17 cellular contexts compared by ENCODE assay signal in the genomic region with DNA sequence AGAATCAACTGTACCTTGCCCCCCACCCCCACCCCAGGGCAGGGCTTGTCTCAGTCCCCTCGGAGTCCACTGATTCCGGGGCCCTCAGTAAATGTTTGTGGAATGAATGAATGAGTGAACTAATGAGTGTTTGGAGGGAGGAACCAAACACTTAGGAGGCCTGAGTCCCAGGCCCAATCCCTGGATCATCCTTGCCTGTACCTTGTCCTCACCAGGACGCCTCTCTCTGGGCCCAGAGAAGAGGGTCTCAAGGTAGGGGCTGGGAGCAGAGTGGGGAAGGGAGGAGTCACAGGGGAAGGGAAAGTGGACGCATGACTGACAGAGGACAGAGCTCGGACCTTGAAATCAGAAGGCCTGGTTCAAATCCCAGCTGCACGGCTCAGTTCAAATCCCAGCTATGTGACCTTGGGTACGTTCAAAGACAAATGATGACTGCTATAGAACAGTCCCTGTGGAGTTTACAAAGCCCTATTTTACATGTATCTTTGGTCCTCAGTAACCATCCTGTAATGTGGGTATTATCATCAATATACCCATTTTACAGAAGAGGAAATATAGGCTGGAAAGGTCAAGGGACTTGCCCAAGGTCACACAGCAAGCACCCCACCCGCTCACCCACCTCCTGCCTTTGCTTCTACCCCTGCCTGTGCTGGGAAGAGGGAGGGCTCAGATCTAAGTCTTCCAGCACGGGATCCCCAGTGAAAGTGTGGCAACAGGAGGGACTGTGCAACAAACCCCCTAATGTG. TPM values are rescaled to one million over a fixed set of nuclear protein-coding genes. Genes with fewer than 3 reads are reported as not detected.
DNase-seq lines count a peak whose midpoint lies in the region; ATAC-seq and TF ChIP-seq lines count a peak whose summit lies in the region.
"Had no signal": no experiment of that assay in that cellular context is flagged by ENCODE, and none has a peak within 500 bp of the region (broad histone marks: within the 10 kb centered on the region; RNA-seq: fewer than 3 reads in every experiment).

No MANE protein-coding gene starts in this region.

- no peaks in the 10 kb centered on the region for H3K9me3 Mint-ChIP-seq in CD4-positive, CD25-positive, alpha-beta regulatory T cell
- no peaks in the 10 kb centered on the region for H3K9me3 Mint-ChIP-seq in activated naive CD8-positive, alpha-beta T cell treated with anti-CD3 and anti-CD28 coated beads for 36 hours
- H3K9me3 Mint-ChIP-seq in natural killer cell, result no peaks in the 10 kb centered on the region

- peak overlapping the region in 2 of 3 donors; percentile 59 to 74 for H3K27ac Mint-ChIP-seq in CD4-positive, CD25-positive, alpha-beta regulatory T cell
- H3K27ac Mint-ChIP-seq in activated naive CD8-positive, alpha-beta T cell treated with anti-CD3 and anti-CD28 coated beads for 36 hours, result peak overlapping the region; percentile 5
- peak overlapping the region; percentile 68 to 90 for H3K27ac Mint-ChIP-seq in natural killer cell

- no peaks in the 10 kb centered on the region for H3K36me3 ChIP-seq in CD4-positive, CD25-positive, alpha-beta regulatory T cell (ENCODE audit: control insufficient read depth, insufficient read depth, low read length)
- H3K36me3 ChIP-seq: HAP-1, SJSA1 had no signal

- no peaks in the 10 kb centered on the region for H3K27me3 ChIP-seq in CD4-positive, CD25-positive, alpha-beta regulatory T cell (ENCODE audit: control insufficient read depth, insufficient read depth, low read length)

- peaks cover 10 to 44% (median 28%) of the 10 kb centered on the region in 4 donors for H3K4me1 Mint-ChIP-seq in CD4-positive, CD25-positive, alpha-beta regulatory T cell
- peaks cover 34% of the 10 kb centered on the region for H3K4me1 Mint-ChIP-seq in activated naive CD8-positive, alpha-beta T cell treated with anti-CD3 and anti-CD28 coated beads for 36 hours
- H3K4me1 Mint-ChIP-seq in natural killer cell, result peaks cover 17 to 36% of the 10 kb centered on the region in 2 donors

- H3K4me3 Mint-ChIP-seq in CD4-positive, CD25-positive, alpha-beta regulatory T cell, result no peak overlapping the region
- no peak overlapping the region for H3K4me3 Mint-ChIP-seq in activated naive CD8-positive, alpha-beta T cell treated with anti-CD3 and anti-CD28 coated beads for 36 hours
- no peak overlapping the region for H3K4me3 Mint-ChIP-seq in natural killer cell

- no peaks in the 10 kb centered on the region for H3K36me3 Mint-ChIP-seq in CD4-positive, CD25-positive, alpha-beta regulatory T cell
- no peaks in the 10 kb centered on the region for H3K36me3 Mint-ChIP-seq in activated naive CD8-positive, alpha-beta T cell treated with anti-CD3 and anti-CD28 coated beads for 36 hours
- no peaks in the 10 kb centered on the region for H3K36me3 Mint-ChIP-seq in natural killer cell

- no peak overlapping the region for H3K4me3 ChIP-seq in CD4-positive, CD25-positive, alpha-beta regulatory T cell (ENCODE audit: low read depth, low read length)
- H3K4me3 ChIP-seq: A549, HAP-1, SJSA1 had no signal

- H3K9me3 ChIP-seq in CD4-positive, CD25-positive, alpha-beta regulatory T cell (ENCODE audit: control insufficient read depth in 2 of 2, low read length in 2 of 2), result no peaks in the 10 kb centered on the region
- H3K9me3 ChIP-seq: A549, HAP-1 had no signal

- peaks cover 37% of the 10 kb centered on the region for H3K4me1 ChIP-seq in CD4-positive, CD25-positive, alpha-beta regulatory T cell (ENCODE audit: control insufficient read depth, insufficient read depth, low read length, poor library complexity, severe bottlenecking)
- H3K4me1 ChIP-seq: A549, SJSA1 had no signal

- no peak overlapping the region for H3K27ac ChIP-seq in CD4-positive, CD25-positive, alpha-beta regulatory T cell (ENCODE audit: insufficient read depth, low read length, poor library complexity, severe bottlenecking)
- H3K27ac ChIP-seq: A549, C4-2B, SJSA1 had no signal

- no peak for DNase-seq in CD4-positive, CD25-positive, alpha-beta regulatory T cell
- no peak for DNase-seq in activated naive CD8-positive, alpha-beta T cell treated with anti-CD3 and anti-CD28 coated beads for 36 hours
- DNase-seq in natural killer cell, result no peak
- no peak for DNase-seq in activated T-cell treated with anti-CD3 and anti-CD28 coated beads, Interleukin-2, amount 50 U/mL, for 48 hours
- DNase-seq: DMS53, IMR-90, MM.1S, NCI-H1092 treated with DMSO at 0.1 percent for 48 hours, NCI-H2081 treated with DMSO at 0.1 percent for 48 hours, NCI-H510A treated with DMSO at 0.1 percent for 48 hours, PC-3 had no signal

- H3K27me3 Mint-ChIP-seq in CD4-positive, CD25-positive, alpha-beta regulatory T cell, result peaks cover 4% of the 10 kb centered on the region
- no peaks in the 10 kb centered on the region for H3K27me3 Mint-ChIP-seq in activated naive CD8-positive, alpha-beta T cell treated with anti-CD3 and anti-CD28 coated beads for 36 hours
- no peaks in the 10 kb centered on the region for H3K27me3 Mint-ChIP-seq in natural killer cell (ENCODE audit: low read depth in 2 of 2)

- intact Hi-C loops in natural killer cell (cut with micrococcal nuclease), result no loop called here

- no peak for ATAC-seq in CD4-positive, CD25-positive, alpha-beta regulatory T cell (ENCODE audit: low read depth in 2 of 2)
- ATAC-seq in natural killer cell, result no peak
- no peak for ATAC-seq in HG03025 (IDR thresholded peaks at IDR 0.05; ENCODE audit: low FRiP score, unreplicated experiment)
- ATAC-seq in GM19035 (IDR thresholded peaks at IDR 0.05; ENCODE audit: unreplicated experiment), result no peak

- TF ChIP-seq CTCF in natural killer cell (IDR thresholded peaks at IDR 0.05), result no peak

RNA-seq across cellular contexts. Expression of gene SLC4A1, which starts 18.3 kb away (rescaled TPM):
- total RNA-seq in CD4-positive, CD25-positive, alpha-beta regulatory T cell, result not detected
- polyA plus RNA-seq in CD4-positive, CD25-positive, alpha-beta regulatory T cell, result not detected
- total RNA-seq in activated naive CD8-positive, alpha-beta T cell treated with anti-CD3 and anti-CD28 coated beads for 36 hours, result not detected
- total RNA-seq in natural killer cell, result not detected
- total RNA-seq: IMR-90, PC-3, SJSA1 had no signal
- polyA plus RNA-seq: A549, IMR-90 had no signal

RNA-seq across cellular contexts. Expression of gene UBTF, which starts 30.2 kb away (rescaled TPM):
- 104 TPM for total RNA-seq in CD4-positive, CD25-positive, alpha-beta regulatory T cell
- polyA plus RNA-seq in CD4-positive, CD25-positive, alpha-beta regulatory T cell, result 10 to 100 TPM; 22.3 to 28.5 (median 26.5) TPM
- 100 to 1,000 TPM; 158 to 169 TPM for total RNA-seq in activated naive CD8-positive, alpha-beta T cell treated with anti-CD3 and anti-CD28 coated beads for 36 hours
- 100 to 1,000 TPM; 132 to 169 (median 168) TPM for total RNA-seq in natural killer cell

RNA-seq across cellular contexts. Expression of gene ATXN7L3, which starts 50.0 kb away (rescaled TPM):
- total RNA-seq in CD4-positive, CD25-positive, alpha-beta regulatory T cell, result 103 TPM
- polyA plus RNA-seq in CD4-positive, CD25-positive, alpha-beta regulatory T cell, result 10 to 100 TPM; 10.3 to 16.1 (median 12.6) TPM
- 10 to 100 TPM; 78.7 to 83.4 TPM for total RNA-seq in activated naive CD8-positive, alpha-beta T cell treated with anti-CD3 and anti-CD28 coated beads for 36 hours
- total RNA-seq in natural killer cell, result 100 to 1,000 TPM in 2 of 3 donors, 10 to 100 TPM in 1; 87.6 to 112 (median 109) TPM

RNA-seq across cellular contexts. Expression of gene RUNDC3A, which starts 58.7 kb away (rescaled TPM):
- 0.27 TPM for total RNA-seq in CD4-positive, CD25-positive, alpha-beta regulatory T cell
- under 1 TPM in 1 of 4 donors, not detected in 3; 0.96 TPM for polyA plus RNA-seq in CD4-positive, CD25-positive, alpha-beta regulatory T cell
- under 1 TPM; 0.08 to 0.16 TPM for total RNA-seq in activated naive CD8-positive, alpha-beta T cell treated with anti-CD3 and anti-CD28 coated beads for 36 hours
- under 1 TPM in 2 of 3 donors, not detected in 1; 0.31 to 0.48 TPM for total RNA-seq in natural killer cell
- total RNA-seq: SJSA1 had no signal

Comparison
In these comparisons a context has a peak if more than half of its experiments do, and no peak if none do; other contexts are left out.
1. H3K27ac Mint-ChIP-seq: peak in every context shown above with its lines; median percentile 79 in natural killer cell; 66 in CD4-positive, CD25-positive, alpha-beta regulatory T cell; 5 in activated naive CD8-positive, alpha-beta T cell treated with anti-CD3 and anti-CD28 coated beads for 36 hours.